Comparison of ENCODE assay signal across 1 cellular context in the genomic region with DNA sequence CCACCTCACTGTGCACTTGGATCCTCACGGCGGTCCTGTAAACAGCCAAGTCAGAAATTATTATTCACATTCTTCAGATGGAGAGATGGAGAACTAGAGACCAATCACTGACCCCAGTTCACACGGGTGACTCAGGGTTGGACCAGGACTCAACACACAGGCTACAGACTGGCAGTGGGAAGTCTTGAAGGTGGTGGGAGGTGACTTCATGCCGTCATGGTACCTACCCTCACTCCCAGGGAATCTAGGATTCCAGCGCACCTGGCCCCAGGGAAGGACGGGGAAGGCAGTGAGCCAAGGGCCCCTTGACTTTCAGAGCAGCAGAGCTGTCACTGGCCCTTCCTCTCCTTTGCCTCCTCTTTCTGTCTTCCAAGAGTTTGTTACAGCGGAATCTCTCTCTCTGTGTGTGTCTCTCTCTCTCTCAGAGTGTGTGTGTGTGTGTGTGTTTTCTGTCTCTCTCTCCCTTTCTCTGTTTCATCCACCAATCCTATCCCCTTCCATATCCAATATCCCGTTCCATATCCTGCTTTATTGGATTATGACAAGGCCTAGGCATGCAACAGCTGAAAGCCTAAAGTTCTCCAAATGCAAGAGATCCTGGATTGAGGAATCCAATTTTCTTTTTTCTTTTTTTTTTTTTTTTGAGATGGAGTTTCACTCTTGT.
TF ChIP-seq lines count a peak whose summit lies in the region.

No MANE protein-coding gene starts in this region.

TF ChIP-seq in GM12891, 5 proteins besides CTCF, POLR2A, EP300 and RAD21:
- TF ChIP-seq POLR2AphosphoS5 (IDR thresholded peaks at IDR 0.05; ENCODE audit: low read depth, low read length), result no peak
- no peak for TF ChIP-seq TAF1 (IDR thresholded peaks at IDR 0.05; ENCODE audit: low read depth, low read length)
- no peak for TF ChIP-seq SPI1 (IDR thresholded peaks at IDR 0.05; ENCODE audit: low read depth, low read length)
- TF ChIP-seq POU2F2 (IDR thresholded peaks at IDR 0.05; ENCODE audit: low read depth, low read length), result no peak
- no peak for TF ChIP-seq PAX5 (IDR thresholded peaks at IDR 0.05; ENCODE audit: insufficient read depth, low read length, severe bottlenecking)
